In the genomic region with DNA sequence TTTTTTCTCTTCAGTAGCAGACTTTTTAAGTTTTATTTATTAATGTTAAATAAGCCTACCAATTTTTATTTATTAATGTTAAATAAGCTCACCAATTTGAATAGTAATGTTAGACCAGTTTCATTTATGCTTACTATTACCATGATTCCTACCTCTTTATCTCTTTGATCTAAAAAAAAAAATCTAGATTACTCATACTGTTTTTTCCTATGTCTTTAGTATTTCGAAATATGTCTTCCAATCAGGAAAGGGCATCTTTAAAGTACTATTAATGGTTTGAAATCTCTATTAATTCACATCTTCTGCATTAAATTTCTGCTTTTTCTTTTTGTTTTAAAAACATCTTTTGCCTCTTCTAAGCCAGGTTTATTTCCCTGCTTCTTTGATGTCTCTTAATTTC, we compare ENCODE assay signal across 19 cellular contexts. TPM values are rescaled to one million over a fixed set of nuclear protein-coding genes. Genes with fewer than 3 reads are reported as not detected.
DNase-seq lines count a peak whose midpoint lies in the region; ATAC-seq, FAIRE-seq and TF ChIP-seq lines count a peak whose summit lies in the region.
"Had no signal": no experiment of that assay in that cellular context is flagged by ENCODE, and none has a peak within 500 bp of the region (broad histone marks: within the 10 kb centered on the region; RNA-seq: fewer than 3 reads in every experiment).

No MANE protein-coding gene starts in this region.

- H3K18ac ChIP-seq in neuronal stem cell (ENCODE audit: low read length) = no peak overlapping the region

- no peak overlapping the region for H2BK5ac ChIP-seq in neuronal stem cell (ENCODE audit: low read length)

- H3K9ac ChIP-seq in PC-3 (ENCODE audit: low read length) (no peak overlapping the region), endothelial cell of umbilical vein (replicated peaks; ENCODE audit: extremely low read depth, insufficient read depth, low read length) (no peak overlapping the region), neuronal stem cell (ENCODE audit: low read depth, low read length, poor library complexity) (no peak overlapping the region)

- no peak overlapping the region for H2AK5ac ChIP-seq in neuronal stem cell (ENCODE audit: low read depth, low read length)

- H3K4me2 ChIP-seq in PC-3 (ENCODE audit: low read length) (no peak overlapping the region), endothelial cell of umbilical vein (ENCODE audit: insufficient read depth, low read length) (no peak overlapping the region), neuronal stem cell (ENCODE audit: insufficient read depth, low read length, poor library complexity, severe bottlenecking) (no peak overlapping the region)

- ATAC-seq in PC-3 (no peak), left lung (no peak), HG03469 (IDR thresholded peaks at IDR 0.05; ENCODE audit: unreplicated experiment) (no peak)

- H2AFZ ChIP-seq in PC-3 (ENCODE audit: low read length) (no peak overlapping the region), endothelial cell of umbilical vein (ENCODE audit: low read depth, low read length) (no peak overlapping the region), neuronal stem cell (ENCODE audit: low read length) (no peak overlapping the region)

- no peak overlapping the region for H2BK15ac ChIP-seq in neuronal stem cell (ENCODE audit: low read length)

- BruUV-seq in PC-3 (replicated peaks; lab: Mats Ljungman, UMichigan) (no TSS peak), endothelial cell of umbilical vein (replicated peaks; lab: Mats Ljungman, UMichigan) (no TSS peak)

- no peak overlapping the region for H3K14ac ChIP-seq in neuronal stem cell (ENCODE audit: low read length)

- H4K91ac ChIP-seq in neuronal stem cell (ENCODE audit: low read depth, low read length, poor library complexity) = no peak overlapping the region

- H3K27me3 ChIP-seq in PC-3 (ENCODE audit: low read length) = no peaks in the 10 kb centered on the region
- H3K27me3 ChIP-seq in endothelial cell of umbilical vein (ENCODE audit: control insufficient read depth in 2 of 2, insufficient read depth in 2 of 2, low read length in 2 of 2) = no peaks in the 10 kb centered on the region
- no peaks in the 10 kb centered on the region for H3K27me3 ChIP-seq in left lung
- no peaks in the 10 kb centered on the region for H3K27me3 ChIP-seq in neuronal stem cell (ENCODE audit: control insufficient read depth in 3 of 3, insufficient read depth in 3 of 3, low read depth in 1 of 3, low read length in 3 of 3)
- H3K27me3 ChIP-seq: cardiac muscle cell, MG63, sigmoid colon, tibial artery had no signal

- no peak for TF ChIP-seq POLR2A in endothelial cell of umbilical vein (IDR thresholded peaks at IDR 0.05; ENCODE audit: low read depth, low read length)

- no peaks in the 10 kb centered on the region for H3F3A ChIP-seq in PC-3 (ENCODE audit: low read length, unreplicated experiment)

- CTCF ChIA-PET in PC-3 (lab: Charles Lee) (no interaction called here), endothelial cell of umbilical vein (lab: Charles Lee) (interaction anchor here (0.7 to 2.1 kb wide), 9 partner anchors 11 to 319 kb away, joined by 3 to 14 read pairs (median 5); a partner anchor contains a TSS)

- DNase-seq in PC-3 = peak; percentile 39
- peak; percentile 29 for DNase-seq in endothelial cell of umbilical vein (ENCODE audit: low read depth, low spot score)
- DNase-seq in renal cortical epithelial cell (ENCODE audit: low read depth) = peak; percentile 3
- DNase-seq in left lung = no peak
- DNase-seq in neuronal stem cell (ENCODE audit: low spot score) = no peak
- DNase-seq: activated CD4-positive, alpha-beta T cell treated with anti-CD3 and anti-CD28 coated beads for 1 hour; effector memory CD4-positive, alpha-beta T cell; H7; hypothalamus; MG63; naive B cell; NCI-H1930; sigmoid colon; stimulated activated naive CD4-positive, alpha-beta T cell; tibial artery had no signal

- TF ChIP-seq CTCF in PC-3 (conservative IDR thresholded peaks at IDR 0.05; ENCODE audit: low read depth, low read length) (no peak), endothelial cell of umbilical vein (IDR thresholded peaks at IDR 0.05; ENCODE audit: extremely low read depth in 1 of 2, insufficient read depth in 1 of 2, low read depth in 1 of 2, low read length in 2 of 2) (no peak), left lung (IDR thresholded peaks at IDR 0.05) (no peak)

- H2BK120ac ChIP-seq in neuronal stem cell (ENCODE audit: low read depth, low read length) = no peak overlapping the region

- no peaks in the 10 kb centered on the region for H3K9me1 ChIP-seq in endothelial cell of umbilical vein (replicated peaks; ENCODE audit: control insufficient read depth, extremely low read depth, insufficient read depth, low read length)

- FAIRE-seq in G401.6 (lab: Jason Lieb, UNC) (peak; percentile 53), endothelial cell of umbilical vein (lab: Jason Lieb, UNC) (no peak)
- FAIRE-seq: RCC 7860 had no signal

- no peaks in the 10 kb centered on the region for H3K79me2 ChIP-seq in PC-3 (ENCODE audit: low read length)
- no peaks in the 10 kb centered on the region for H3K79me2 ChIP-seq in endothelial cell of umbilical vein (ENCODE audit: control insufficient read depth, insufficient read depth, low read length)

- POLR2A ChIA-PET in PC-3 (lab: Charles Lee; ENCODE audit: unreplicated experiment) (interaction anchor here (0.6 kb wide), 1 partner anchor 17 kb away, joined by 4 read pairs; no protein-coding TSS in a partner anchor), endothelial cell of umbilical vein (lab: Charles Lee) (no interaction called here)

- H2BK12ac ChIP-seq in neuronal stem cell (ENCODE audit: low read length) = no peak overlapping the region

- H3K4me3 ChIP-seq in PC-3 (ENCODE audit: low read length) = no peak overlapping the region
- H3K4me3 ChIP-seq in endothelial cell of umbilical vein (replicated peaks in 1 of 3; ENCODE audit: insufficient read depth in 1 of 3, low read depth in 1 of 3, low read length in 3 of 3) = no peak overlapping the region
- H3K4me3 ChIP-seq in left lung = no peak overlapping the region
- H3K4me3 ChIP-seq in neuronal stem cell (ENCODE audit: low read length in 2 of 2) = no peak overlapping the region
- H3K4me3 ChIP-seq: cardiac muscle cell, MG63, sigmoid colon, tibial artery had no signal

- H4K20me1 ChIP-seq in PC-3 (ENCODE audit: low read length) = no peaks in the 10 kb centered on the region
- no peaks in the 10 kb centered on the region for H4K20me1 ChIP-seq in endothelial cell of umbilical vein (replicated peaks; ENCODE audit: control insufficient read depth, extremely low read depth, insufficient read depth, low read length)

- H3K36me3 ChIP-seq in PC-3 (ENCODE audit: low read depth, low read length) (peaks cover 19% of the 10 kb centered on the region), endothelial cell of umbilical vein (ENCODE audit: control insufficient read depth in 2 of 2, extremely low read depth in 1 of 2, insufficient read depth in 2 of 2, low read length in 2 of 2) (peaks cover 0 to 16% of the 10 kb centered on the region in 2 experiments), left lung (peaks cover 0 to 48% of the 10 kb centered on the region in 2 donors), neuronal stem cell (replicated peaks in 1 of 2; ENCODE audit: control insufficient read depth in 2 of 2, insufficient read depth in 2 of 2, low read length in 2 of 2) (peaks cover 19 to 75% of the 10 kb centered on the region in 2 donors)

- no CpG with 5 or more reads among the region's 1 CpG for WGBS in neuronal stem cell (ENCODE audit: extremely low coverage in 2 of 2, insufficient read length in 2 of 2, insufficient replicate concordance in 1 of 2), 2 donors

- no peak overlapping the region for H3K23ac ChIP-seq in neuronal stem cell (ENCODE audit: low read depth, low read length, poor library complexity)

- H3K9me3 ChIP-seq in PC-3 (ENCODE audit: low read length) (no peaks in the 10 kb centered on the region), endothelial cell of umbilical vein (replicated peaks; ENCODE audit: control insufficient read depth, insufficient read depth, low read length) (no peaks in the 10 kb centered on the region), left lung (no peaks in the 10 kb centered on the region), neuronal stem cell (replicated peaks in 1 of 2; ENCODE audit: control insufficient read depth in 2 of 2, insufficient read depth in 1 of 2, low read depth in 1 of 2, low read length in 2 of 2) (peaks cover 0 to 1% of the 10 kb centered on the region in 2 donors)
- H3K9me3 ChIP-seq: MG63, sigmoid colon, tibial artery had no signal

- H3K4me1 ChIP-seq in PC-3 (ENCODE audit: insufficient read depth, low read length) (peaks cover 4% of the 10 kb centered on the region; the same call in 1 of the 2 replicates), endothelial cell of umbilical vein (ENCODE audit: control insufficient read depth, extremely low read depth, insufficient read depth, low read length) (peaks cover 10% of the 10 kb centered on the region), left lung (no peaks in the 10 kb centered on the region), neuronal stem cell (ENCODE audit: control insufficient read depth in 2 of 2, insufficient read depth in 1 of 2, low read depth in 1 of 2, low read length in 2 of 2) (no peaks in the 10 kb centered on the region)
- H3K4me1 ChIP-seq: sigmoid colon, tibial artery had no signal

- dilution Hi-C loops in endothelial cell of umbilical vein (cut with MboI; ENCODE audit: extremely low pct_ligation_motif_present, low sequenced_read_pairs) = no loop called here

- H3K27ac ChIP-seq in PC-3 (ENCODE audit: low read length) (no peak overlapping the region), endothelial cell of umbilical vein (ENCODE audit: insufficient read depth, low read depth, low read length) (no peak overlapping the region), left lung (no peak overlapping the region), neuronal stem cell (replicated peaks; ENCODE audit: low read length) (no peak overlapping the region)
- H3K27ac ChIP-seq: cardiac muscle cell, sigmoid colon, tibial artery had no signal

- no peaks in the 10 kb centered on the region for H3K79me1 ChIP-seq in neuronal stem cell (ENCODE audit: low read depth, low read length)

- H3K9me2 ChIP-seq in PC-3 (replicated peaks; ENCODE audit: low read length) = no peaks in the 10 kb centered on the region

- H4K8ac ChIP-seq in neuronal stem cell (ENCODE audit: low read depth, low read length) = no peak overlapping the region

- intact Hi-C loops in PC-3 (cut with micrococcal nuclease) (loop anchor here (5.0 to 10.0 kb wide), 2 partner anchors 145 to 282 kb away; no protein-coding TSS in a partner anchor), endothelial cell of umbilical vein (cut with micrococcal nuclease) (no loop called here), left lung (cut with DNase I) (no loop called here)

- H3K4ac ChIP-seq in neuronal stem cell (ENCODE audit: low read length) = no peak overlapping the region

RNA-seq across cellular contexts. Expression of a gene that starts 27.5 kb away (rescaled TPM):
- total RNA-seq in PC-3 (2014; rRNA removed) = 23.8 and 29.1 TPM in 2 replicates
- total RNA-seq in endothelial cell of umbilical vein = 49.1 and 55.8 TPM in 2 replicates
- polyA plus RNA-seq in endothelial cell of umbilical vein = 12.3 and 12.7 TPM in 2 replicates
- 8.6 and 9.3 TPM in 2 replicates for polyA plus RNA-seq in endothelial cell of umbilical vein (2011; cell fraction: cytosol; rRNA removed)
- 70.8 and 89.9 TPM in 2 replicates for polyA plus RNA-seq in endothelial cell of umbilical vein (2011; cell fraction: nucleus; rRNA removed)
- polyA plus RNA-seq in endothelial cell of umbilical vein (2012) = 15.7 and 23.1 TPM in 2 replicates
- polyA minus RNA-seq in endothelial cell of umbilical vein = 41.6 and 59.5 TPM in 2 replicates
- polyA minus RNA-seq in endothelial cell of umbilical vein (2011; cell fraction: cytosol; rRNA and poly(A)+ RNA removed) = 3.5 TPM
- 69.2 and 84.3 TPM in 2 replicates for polyA minus RNA-seq in endothelial cell of umbilical vein (2011; cell fraction: nucleus; rRNA and poly(A)+ RNA removed)
- total RNA-seq in renal cortical epithelial cell = 8.9 and 18.9 TPM in 2 replicates
- 10 to 100 TPM; 22.8 to 25.4 TPM for total RNA-seq in left lung
- 9.3 TPM for polyA plus RNA-seq in neuronal stem cell (2013, experiment 1 of 2)
- 8.2 TPM for polyA plus RNA-seq in neuronal stem cell (2013, experiment 2 of 2)

Comparison
In these comparisons a context has a peak if more than half of its experiments do, and no peak if none do; other contexts are left out.
1. DNase-seq: peak in PC-3 (single experiment), endothelial cell of umbilical vein (single experiment) and renal cortical epithelial cell (single experiment); none in left lung (0 of 2) and neuronal stem cell (single experiment).